ENCODE assay signal across 1 cellular context in the genomic region with DNA sequence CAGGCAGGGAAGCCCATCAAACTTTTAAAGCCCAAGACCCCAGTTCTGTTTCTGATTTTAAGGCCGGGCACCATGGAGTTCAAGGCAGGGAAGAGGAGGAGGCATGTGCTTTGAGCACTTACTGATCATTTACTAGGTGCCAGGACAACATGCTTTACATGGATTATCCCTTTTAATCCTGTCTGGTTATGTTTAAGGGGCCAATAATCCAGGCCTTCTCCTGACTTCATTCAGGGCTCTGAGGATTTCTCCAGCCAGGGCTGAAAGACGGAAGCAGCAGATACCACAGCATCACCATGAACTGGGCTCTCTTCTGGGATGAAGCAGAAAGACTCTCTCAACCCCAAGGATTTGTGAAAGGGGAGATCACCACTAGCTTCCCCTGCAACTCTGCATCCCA.
TF ChIP-seq lines count a peak whose summit lies in the region.

No MANE protein-coding gene starts in this region.

TF ChIP-seq in K562, 482 proteins besides CTCF, POLR2A, EP300 and RAD21:
- TF ChIP-seq KAT7 (CRISPR knock-in tag; IDR thresholded peaks at IDR 0.05; ENCODE audit: borderline replicate concordance): no peak
- 0 out of 2 replicates have a peak, but pooled peaks have one; percentile 4 for TF ChIP-seq POLR2AphosphoS5 (IDR thresholded peaks at IDR 0.05; ENCODE audit: control insufficient read depth, insufficient read depth, low read depth, low read length)
- TF ChIP-seq NR2C2 (CRISPR knock-in tag; IDR thresholded peaks at IDR 0.05): 0 out of 2 replicates have a peak, but pooled peaks have one; percentile 38
- no peak for TF ChIP-seq NR2C2 (tag; IDR thresholded peaks at IDR 0.05)
TF ChIP-seq in K562: peak in this region for 2.
